1 cellular context compared by ENCODE assay signal in the genomic region with DNA sequence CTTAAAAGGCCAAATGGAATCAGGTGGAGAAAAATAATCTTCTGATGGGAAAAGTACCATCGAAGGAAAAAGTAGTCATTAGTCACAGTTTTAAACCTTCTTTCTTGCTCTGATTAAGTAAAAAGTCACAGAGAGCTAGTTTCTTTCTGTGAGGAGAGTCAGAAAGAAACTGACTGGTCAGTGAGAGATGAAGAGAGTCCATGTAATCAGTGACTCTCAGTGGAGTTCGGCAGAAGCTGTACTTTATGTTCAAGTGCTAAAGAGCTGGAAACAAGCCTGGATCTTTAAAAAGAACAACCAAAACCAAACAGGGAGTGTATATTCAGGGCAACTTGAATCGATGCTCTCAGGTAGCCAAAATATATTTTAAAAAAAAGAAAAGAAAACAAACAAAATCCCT.
TF ChIP-seq lines count a peak whose summit lies in the region.

No MANE protein-coding gene starts in this region.

TF ChIP-seq in SK-N-SH treated with all-trans-retinoic acid at 6 μM for 48 hours, 23 proteins besides CTCF, POLR2A, EP300 and RAD21 (continued from another document):
- TF ChIP-seq SNAI2 (CRISPR knock-in tag; IDR thresholded peaks at IDR 0.05) (no peak), ARNTL (CRISPR knock-in tag; IDR thresholded peaks at IDR 0.05; ENCODE audit: borderline replicate concordance, low read depth) (no peak), RARB (CRISPR knock-in tag; IDR thresholded peaks at IDR 0.05) (no peak)
